30 cellular contexts compared by ENCODE assay signal in the genomic region with DNA sequence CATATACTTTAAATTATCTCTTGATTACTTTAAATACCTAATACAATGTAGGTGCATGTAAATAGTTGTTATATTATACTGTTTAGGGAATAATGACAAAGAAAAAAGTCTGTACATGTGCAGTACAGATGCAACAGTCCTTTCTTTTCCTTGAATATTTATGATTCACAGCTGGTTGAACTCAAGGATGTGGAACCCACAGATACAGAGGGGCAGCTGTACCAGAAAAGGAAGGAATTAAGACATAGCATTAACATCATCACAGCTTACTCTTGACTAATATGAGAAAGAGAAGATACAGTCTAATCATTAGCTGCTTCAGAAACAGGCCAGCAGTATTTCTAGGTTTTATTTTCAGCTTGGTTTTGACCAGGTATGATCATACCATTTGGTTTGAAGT. TPM values are rescaled to one million over a fixed set of nuclear protein-coding genes. Genes with fewer than 3 reads are reported as not detected.
DNase-seq lines count a peak whose midpoint lies in the region; ATAC-seq and TF ChIP-seq lines count a peak whose summit lies in the region.
"Had no signal": no experiment of that assay in that cellular context is flagged by ENCODE, and none has a peak within 500 bp of the region (broad histone marks: within the 10 kb centered on the region; RNA-seq: fewer than 3 reads in every experiment).

No MANE protein-coding gene starts in this region.

- H3K9me3 ChIP-seq in T-helper 17 cell (ENCODE audit: control insufficient read depth, low read length, poor library complexity, severe bottlenecking) = no peaks in the 10 kb centered on the region
- H3K9me3 ChIP-seq: mucosa of descending colon, SK-N-SH, transverse colon had no signal

- ATAC-seq in T-helper 17 cell = no peak
- ATAC-seq: activated naive CD8-positive, alpha-beta T cell treated with anti-CD3 and anti-CD28 coated beads, Interleukin-2, amount 50 U/mL, for 24 hours; mucosa of descending colon; Right ventricle myocardium inferior; stimulated activated effector memory CD8-positive, alpha-beta T cell treated with anti-CD3 and anti-CD28 coated beads, Interleukin-12 subunit alpha, Interleukin-12 subunit beta, amount 100 ng/mL, for 72 hours had no signal

- in situ Hi-C loops in KBM-7 (cut with MboI; ENCODE audit: low pct_unique_long_range_greater_than_20kb, low sequenced_read_pairs) = no loop called here

- H3K4me3 Mint-ChIP-seq in T-helper 17 cell = no peak overlapping the region
- H3K4me3 Mint-ChIP-seq: activated naive CD8-positive, alpha-beta T cell treated with anti-CD3 and anti-CD28 coated beads, Interleukin-2, amount 50 U/mL, for 24 hours; nephron; stimulated activated effector memory CD8-positive, alpha-beta T cell treated with anti-CD3 and anti-CD28 coated beads, Interleukin-12 subunit alpha, Interleukin-12 subunit beta, amount 100 ng/mL, for 72 hours had no signal

- peak; percentile 17 for DNase-seq in GM03348 (ENCODE audit: low spot score)
- DNase-seq in T-helper 17 cell = no peak
- peak; percentile 28 to 61 for DNase-seq in foreskin fibroblast
- peak; percentile 45 for DNase-seq in renal cortical epithelial cell (ENCODE audit: low read depth)
- DNase-seq in germinal center (ENCODE audit: low spot score) = no peak
- DNase-seq in NCI-H1092 (lab: John Stamatoyannopoulos, UW) = no peak
- DNase-seq in COR-L47 (lab: John Stamatoyannopoulos, UW) = no peak
- no peak for DNase-seq in KBM-7
- DNase-seq: activated CD4-positive, alpha-beta T cell treated with anti-CD3 and anti-CD28 coated beads, Interleukin-2, amount 50 U/mL, for 1 hour; activated CD4-positive, CD25-positive, alpha-beta regulatory T cell; activated naive CD4-positive, alpha-beta T cell; activated naive CD8-positive, alpha-beta T cell treated with anti-CD3 and anti-CD28 coated beads, Interleukin-2, amount 50 U/mL, for 24 hours; activated T-cell treated with anti-CD3 and anti-CD28 coated beads, Interleukin-2, amount 50 U/mL, for 1 hour; cerebellar nuclear complex; DND-41; head of caudate nucleus; KG1; MM.1S; mucosa of descending colon; NCI-H1417 treated with DMSO at 0.1 percent for 48 hours; NCI-H2081; NCI-H2227 treated with DMSO at 0.1 percent for 48 hours; NCI-H526; SK-N-SH; stimulated activated CD4-positive, alpha-beta T cell treated with anti-CD3 and anti-CD28 coated beads, Interleukin-15, amount 100 ng/mL, for 24 hours had no signal

- TF ChIP-seq CTCF in foreskin fibroblast (IDR thresholded peaks at IDR 0.05; ENCODE audit: low read depth, low read length) = no peak

- H3K27me3 Mint-ChIP-seq in T-helper 17 cell = no peaks in the 10 kb centered on the region
- H3K27me3 Mint-ChIP-seq: activated naive CD8-positive, alpha-beta T cell treated with anti-CD3 and anti-CD28 coated beads, Interleukin-2, amount 50 U/mL, for 24 hours had no signal

- peak overlapping the region; percentile 87 for H3K27ac Mint-ChIP-seq in T-helper 17 cell
- H3K27ac Mint-ChIP-seq: stimulated activated effector memory CD8-positive, alpha-beta T cell treated with anti-CD3 and anti-CD28 coated beads, Interleukin-12 subunit alpha, Interleukin-12 subunit beta, amount 100 ng/mL, for 72 hours had no signal

- no peaks in the 10 kb centered on the region for H3K36me3 Mint-ChIP-seq in T-helper 17 cell (ENCODE audit: low read depth)
- H3K36me3 Mint-ChIP-seq: stimulated activated effector memory CD8-positive, alpha-beta T cell treated with anti-CD3 and anti-CD28 coated beads, Interleukin-12 subunit alpha, Interleukin-12 subunit beta, amount 100 ng/mL, for 72 hours had no signal

- H3K4me3 ChIP-seq in foreskin fibroblast (ENCODE audit: low read depth in 1 of 2, low read length in 2 of 2) = no peak overlapping the region
- H3K4me3 ChIP-seq: lung, mucosa of descending colon, transverse colon had no signal

- peaks cover 29% of the 10 kb centered on the region for H3K4me1 Mint-ChIP-seq in T-helper 17 cell

RNA-seq across cellular contexts. Expression of a gene that starts 34.7 kb away (rescaled TPM):
- 10 to 100 TPM; 11.7 to 14.0 TPM for total RNA-seq in T-helper 17 cell
- 4.0 and 5.2 TPM in 2 replicates for total RNA-seq in renal cortical epithelial cell

RNA-seq across cellular contexts. Expression of a gene that starts 35.4 kb away (rescaled TPM):
- 10 to 100 TPM; 23.1 to 25.1 TPM for total RNA-seq in T-helper 17 cell
- 78.3 and 110 TPM in 2 replicates for total RNA-seq in renal cortical epithelial cell

Comparison
In these comparisons a context has a peak if more than half of its experiments do, and no peak if none do; other contexts are left out.
1. DNase-seq: peak in GM03348 (single experiment), foreskin fibroblast (2 of 2) and renal cortical epithelial cell (single experiment); none in T-helper 17 cell (0 of 3), germinal center (single experiment), NCI-H1092 (single experiment), COR-L47 (single experiment) and KBM-7 (single experiment).